Comparison of ENCODE assay signal across 9 cellular contexts in genomic region chr12:124625867-124626675, GRCh38. TPM values are rescaled to one million over a fixed set of nuclear protein-coding genes. Genes with fewer than 3 reads are reported as not detected.
A peak's percentile ranks its signal among the peaks of the same experiment; 100 is the strongest.
DNase-seq lines count a peak whose midpoint lies in the region; ATAC-seq lines count a peak whose summit lies in the region.
"Had no signal": no experiment of that assay in that cellular context is flagged by ENCODE, and none has a peak within 500 bp of the region (broad histone marks: within the 10 kb centered on the region; RNA-seq: fewer than 3 reads in every experiment).

No MANE protein-coding gene starts in this region.

- H3K27me3 Mint-ChIP-seq in effector memory CD8-positive, alpha-beta T cell: peaks cover 0 to 17% of the 10 kb centered on the region in 2 donors
- H3K27me3 Mint-ChIP-seq in activated T-cell treated with anti-CD3 and anti-CD28 coated beads, Interleukin-2, amount 50 U/mL, for 4 hours (ENCODE audit: low read depth): no peaks in the 10 kb centered on the region
- H3K27me3 Mint-ChIP-seq: central memory CD8-positive, alpha-beta T cell had no signal

- H3K4me1 Mint-ChIP-seq in effector memory CD8-positive, alpha-beta T cell (ENCODE audit: low read depth in 2 of 2): peaks cover 0 to 3% of the 10 kb centered on the region in 2 donors
- H3K4me1 Mint-ChIP-seq in activated T-cell treated with anti-CD3 and anti-CD28 coated beads, Interleukin-2, amount 50 U/mL, for 4 hours (ENCODE audit: low read depth): no peaks in the 10 kb centered on the region
- H3K4me1 Mint-ChIP-seq: central memory CD8-positive, alpha-beta T cell had no signal

- H3K9me3 Mint-ChIP-seq in effector memory CD8-positive, alpha-beta T cell: no peaks in the 10 kb centered on the region
- peaks cover 3% of the 10 kb centered on the region for H3K9me3 Mint-ChIP-seq in activated T-cell treated with anti-CD3 and anti-CD28 coated beads, Interleukin-2, amount 50 U/mL, for 4 hours
- H3K9me3 Mint-ChIP-seq: central memory CD8-positive, alpha-beta T cell had no signal

- H3K27ac Mint-ChIP-seq in effector memory CD8-positive, alpha-beta T cell: no peak overlapping the region

- no peaks in the 10 kb centered on the region for H3K36me3 Mint-ChIP-seq in effector memory CD8-positive, alpha-beta T cell (ENCODE audit: insufficient read depth)
- no peaks in the 10 kb centered on the region for H3K36me3 Mint-ChIP-seq in activated T-cell treated with anti-CD3 and anti-CD28 coated beads, Interleukin-2, amount 50 U/mL, for 4 hours (ENCODE audit: insufficient read depth)

- no peak overlapping the region for H3K4me3 Mint-ChIP-seq in effector memory CD8-positive, alpha-beta T cell
- no peak overlapping the region for H3K4me3 Mint-ChIP-seq in activated T-cell treated with anti-CD3 and anti-CD28 coated beads, Interleukin-2, amount 50 U/mL, for 4 hours
- H3K4me3 Mint-ChIP-seq: central memory CD8-positive, alpha-beta T cell had no signal

- peak; percentile 83 for DNase-seq in AG08396 (ENCODE audit: low spot score)
- DNase-seq in NOMO-1 treated with dmso at 0.1 percent for 144 hours (lab: John Stamatoyannopoulos, UW; ENCODE audit: unreplicated experiment): peak; percentile 85
- no peak for DNase-seq in effector memory CD8-positive, alpha-beta T cell
- DNase-seq in mucosa of gallbladder (ENCODE audit: low spot score): peak; percentile 74
- DNase-seq in DMS53 (lab: John Stamatoyannopoulos, UW): no peak
- no peak for DNase-seq in cortex of kidney (lab: John Stamatoyannopoulos, UW)
- no peak for DNase-seq in activated T-cell treated with anti-CD3 and anti-CD28 coated beads, Interleukin-2, amount 50 U/mL, for 4 hours

- ATAC-seq in effector memory CD8-positive, alpha-beta T cell (replicated peaks): peak; percentile 52
- ATAC-seq in HG03039 (IDR thresholded peaks at IDR 0.05; ENCODE audit: unreplicated experiment): no peak
- ATAC-seq in activated T-cell treated with anti-CD3 and anti-CD28 coated beads, Interleukin-2, amount 50 U/mL, for 4 hours: no peak

RNA-seq across cellular contexts. Expression of gene NCOR2, which starts 58.7 kb away (rescaled TPM):
- total RNA-seq in mucosa of gallbladder: 210 TPM
- total RNA-seq in activated T-cell treated with anti-CD3 and anti-CD28 coated beads, Interleukin-2, amount 50 U/mL, for 4 hours: 100 to 1,000 TPM; 127 to 160 (median 135) TPM

Comparison
In these comparisons a context has a peak if more than half of its experiments do, and no peak if none do; other contexts are left out.
1. DNase-seq: peak in AG08396 (single experiment), NOMO-1 treated with dmso at 0.1 percent for 144 hours (single experiment) and mucosa of gallbladder (single experiment); none in effector memory CD8-positive, alpha-beta T cell (0 of 3), DMS53 (single experiment), cortex of kidney (single experiment) and activated T-cell treated with anti-CD3 and anti-CD28 coated beads, Interleukin-2, amount 50 U/mL, for 4 hours (single experiment).